Comparison of ENCODE assay signal across 16 cellular contexts in genomic region chr12:77968571-77968970, GRCh38.
"Had no signal": no experiment of that assay in that cellular context is flagged by ENCODE, and none has a peak within 500 bp of the region (broad histone marks: within the 10 kb centered on the region; RNA-seq: fewer than 3 reads in every experiment).

No MANE protein-coding gene starts in this region.

- H3K27ac ChIP-seq: cardiac muscle cell, hepatocyte, left ventricle myocardium inferior, psoas muscle, sigmoid colon, spleen, uterus had no signal

- H3K27me3 ChIP-seq: cardiac muscle cell, hepatocyte, sigmoid colon, spleen, uterus had no signal

- DNase-seq: activated CD4-positive, alpha-beta T cell treated with anti-CD3 and anti-CD28 coated beads for 1 hour; activated CD4-positive, alpha-beta T cell treated with anti-CD3 and anti-CD28 coated beads, Interleukin-2, amount 50 U/mL, for 4 hours; activated naive CD4-positive, alpha-beta T cell treated with anti-CD3 and anti-CD28 coated beads, Interleukin-2, amount 50 U/mL, for 16 hours; activated T-cell treated with anti-CD3 and anti-CD28 coated beads, Interleukin-2, amount 50 U/mL, for 1 hour; left ventricle myocardium inferior; naive thymus-derived CD8-positive, alpha-beta T cell; occipital lobe; psoas muscle; sigmoid colon; spleen; T-helper 1 cell; T1000; uterus had no signal

- ATAC-seq: esophagus mucosa; naive thymus-derived CD8-positive, alpha-beta T cell; psoas muscle had no signal
